In genomic region chr5:5039918-5040317, GRCh38 we compare ENCODE assay signal across 22 cellular contexts.
DNase-seq lines count a peak whose midpoint lies in the region; ATAC-seq, FAIRE-seq and TF ChIP-seq lines count a peak whose summit lies in the region.
"Had no signal": no experiment of that assay in that cellular context is flagged by ENCODE, and none has a peak within 500 bp of the region (broad histone marks: within the 10 kb centered on the region; RNA-seq: fewer than 3 reads in every experiment).

No MANE protein-coding gene starts in this region.

- peak; percentile 67 for FAIRE-seq in GM18507 (lab: Jason Lieb, UNC)
- FAIRE-seq: A549, RCC 7860 had no signal

- no peaks in the 10 kb centered on the region for H3K27me3 ChIP-seq in OCI-LY3 (ENCODE audit: low read depth, low read length)
- H3K27me3 ChIP-seq: SJCRH30 had no signal

- TF ChIP-seq CTCF in OCI-LY3 (IDR thresholded peaks at IDR 0.05; ENCODE audit: low read depth, low read length), result no peak

- H4K20me1 ChIP-seq in OCI-LY3 (ENCODE audit: insufficient read depth, low read length), result no peaks in the 10 kb centered on the region

- peak overlapping the region; percentile 89 for H3K27ac ChIP-seq in OCI-LY3 (ENCODE audit: low read length)
- H3K27ac ChIP-seq: A549, SJCRH30 had no signal

- H3K79me2 ChIP-seq in OCI-LY3 (ENCODE audit: low read length), result no peaks in the 10 kb centered on the region

- H3K4me3 ChIP-seq in OCI-LY3 (ENCODE audit: low read length), result no peak overlapping the region
- H3K4me3 ChIP-seq: A549, SJCRH30 had no signal

- no peak overlapping the region for H3K4me2 ChIP-seq in OCI-LY3 (ENCODE audit: low read length)
- H3K4me2 ChIP-seq: A549 had no signal

- H3K36me3 ChIP-seq in OCI-LY3 (replicated peaks; ENCODE audit: low read depth, low read length), result peaks cover 46% of the 10 kb centered on the region
- H3K36me3 ChIP-seq: SJCRH30 had no signal

- DNase-seq in GM18507 (ENCODE audit: extremely low spot score, insufficient read length, low read depth), result no peak
- DNase-seq in epidermal melanocyte (ENCODE audit: insufficient read length, low spot score), result no peak
- no peak for DNase-seq in sciatic nerve (ENCODE audit: low spot score)
- no peak for DNase-seq in T1000 (lab: John Stamatoyannopoulos, UW)
- DNase-seq: GDM1, H9, KBM-7, MM.1S, NCI-H1048, NCI-H1417 treated with DMSO at 0.1 percent for 48 hours, NCI-H187, NCI-H446, NCI-H526, OCI-M1, SJCRH30, T-cell had no signal

- H3K9me3 ChIP-seq in OCI-LY3 (ENCODE audit: insufficient read depth, low read length), result peaks cover 24% of the 10 kb centered on the region
- H3K9me3 ChIP-seq: A549, SJCRH30 had no signal

- H2AFZ ChIP-seq in OCI-LY3 (ENCODE audit: low read depth, low read length), result no peak overlapping the region; the same call in 1 of the 2 replicates

- ATAC-seq in GM18909 (IDR thresholded peaks at IDR 0.05; ENCODE audit: poor library complexity, unreplicated experiment), result peak; percentile 42
- peak; percentile 56 for ATAC-seq in HG02642 (IDR thresholded peaks at IDR 0.05; ENCODE audit: poor library complexity, unreplicated experiment)
- ATAC-seq in sciatic nerve, result no peak
- ATAC-seq in HG02938 (IDR thresholded peaks at IDR 0.05; ENCODE audit: unreplicated experiment), result no peak
- ATAC-seq: A549, T-cell had no signal

- peak overlapping the region; percentile 23; the same call in 1 of the 2 replicates for H3K9ac ChIP-seq in OCI-LY3 (ENCODE audit: low read length)

- peaks cover 24% of the 10 kb centered on the region for H3K4me1 ChIP-seq in OCI-LY3 (ENCODE audit: low read length)
- H3K4me1 ChIP-seq: A549, SJCRH30 had no signal

- intact Hi-C loops in sciatic nerve (cut with DNase I), result no loop called here

Comparison
In these comparisons a context has a peak if more than half of its experiments do, and no peak if none do; other contexts are left out.
1. ATAC-seq: peak in GM18909 (single experiment) and HG02642 (single experiment); none in sciatic nerve (single experiment) and HG02938 (single experiment).